Comparison of ENCODE assay signal across 11 cellular contexts in genomic region chr1:9164537-9164910, GRCh38. TPM values are rescaled to one million over a fixed set of nuclear protein-coding genes. Genes with fewer than 3 reads are reported as not detected.
A peak's percentile ranks its signal among the peaks of the same experiment; 100 is the strongest.
DNase-seq lines count a peak whose midpoint lies in the region; ATAC-seq and TF ChIP-seq lines count a peak whose summit lies in the region.
"Had no signal": no experiment of that assay in that cellular context is flagged by ENCODE, and none has a peak within 500 bp of the region (broad histone marks: within the 10 kb centered on the region; RNA-seq: fewer than 3 reads in every experiment).

No MANE protein-coding gene starts in this region.

- intact Hi-C loops in heart right ventricle (cut with DNase I) (no loop called here), cardiac septum (cut with DNase I) (no loop called here), breast epithelium (cut with DNase I; ENCODE audit: low total_unique reads) (loop anchor here (1.0 kb wide), 1 partner anchor 32 kb away; no protein-coding TSS in a partner anchor), vagina (cut with DNase I) (no loop called here)

- H3K9ac ChIP-seq in mucosa of stomach (ENCODE audit: low read length) = peak overlapping the region; percentile 60

- ATAC-seq in heart right ventricle (peak in 1 of 8 donors; percentile 4), GM19455 (IDR thresholded peaks at IDR 0.05; ENCODE audit: unreplicated experiment) (no peak), GM21825 (IDR thresholded peaks at IDR 0.05; ENCODE audit: unreplicated experiment) (no peak)

- 56 to 63% methylated on average over 4 of the region's 4 CpGs for WGBS in heart right ventricle, 2 donors

- H3K4me3 ChIP-seq in heart right ventricle (no peak overlapping the region), breast epithelium (no peak overlapping the region), mucosa of stomach (ENCODE audit: low read length) (no peak overlapping the region), vagina (no peak overlapping the region)

- H3K36me3 ChIP-seq in heart right ventricle (peaks cover 0 to 13% (median 0%) of the 10 kb centered on the region in 9 donors), breast epithelium (no peaks in the 10 kb centered on the region), mucosa of stomach (ENCODE audit: control insufficient read depth, insufficient read depth, low read length) (peaks cover 4% of the 10 kb centered on the region), vagina (no peaks in the 10 kb centered on the region)

- no peak for TF ChIP-seq POLR2A in breast epithelium (IDR thresholded peaks at IDR 0.05)
- no peak for TF ChIP-seq POLR2A in vagina (IDR thresholded peaks at IDR 0.05)

- H3K9me3 ChIP-seq in heart right ventricle (no peaks in the 10 kb centered on the region), breast epithelium (no peaks in the 10 kb centered on the region), mucosa of stomach (ENCODE audit: control insufficient read depth, low read length) (no peaks in the 10 kb centered on the region), vagina (no peaks in the 10 kb centered on the region)

- TF ChIP-seq CTCF in heart right ventricle (IDR thresholded peaks at IDR 0.05) (no peak), breast epithelium (IDR thresholded peaks at IDR 0.05) (no peak), vagina (IDR thresholded peaks at IDR 0.05) (no peak)

- DNase-seq in heart right ventricle = no peak
- no peak for DNase-seq in cardiac septum (ENCODE audit: low spot score)
- no peak for DNase-seq in breast epithelium (ENCODE audit: low spot score in 2 of 2)
- DNase-seq in vagina (ENCODE audit: extremely low spot score in 2 of 2) = no peak
- DNase-seq in GM19238 (ENCODE audit: insufficient read length, low spot score) = no peak
- DNase-seq: cortex of kidney, NCI-H187, nephron progenitor cell had no signal

- H3K4me1 ChIP-seq in heart right ventricle (peaks cover 11 to 48% (median 26%) of the 10 kb centered on the region in 9 donors), breast epithelium (peaks cover 7 to 27% of the 10 kb centered on the region in 2 donors), mucosa of stomach (ENCODE audit: control insufficient read depth, insufficient read depth, low read length) (peaks cover 71% of the 10 kb centered on the region), vagina (peaks cover 48% of the 10 kb centered on the region)

- peak overlapping the region in 8 of 10 donors; percentile 63 to 91 (median 80) for H3K27ac ChIP-seq in heart right ventricle
- H3K27ac ChIP-seq in breast epithelium = peak overlapping the region; percentile 86 to 93
- H3K27ac ChIP-seq in vagina = peak overlapping the region; percentile 94

- no peaks in the 10 kb centered on the region for H3K27me3 ChIP-seq in heart right ventricle
- H3K27me3 ChIP-seq in breast epithelium = no peaks in the 10 kb centered on the region
- H3K27me3 ChIP-seq in mucosa of stomach (ENCODE audit: control insufficient read depth, insufficient read depth, low read length) = no peaks in the 10 kb centered on the region
- no peaks in the 10 kb centered on the region for H3K27me3 ChIP-seq in vagina

RNA-seq across cellular contexts. Expression of gene GPR157, which starts 35.6 kb away (rescaled TPM):
- total RNA-seq in heart right ventricle (10 to 100 TPM; 24.4 to 69.1 (median 40.9) TPM), cardiac septum (23.0 TPM), breast epithelium (10 to 100 TPM in 1 of 3 donors, 1 to 10 TPM in 2; 4.3 to 11.7 (median 9.2) TPM), vagina (19.4 TPM)
- polyA plus RNA-seq in heart right ventricle = 1 to 10 TPM; 5.1 to 9.3 TPM
